Comparison of ENCODE assay signal across 20 cellular contexts in genomic region chr9:38000735-38001134, GRCh38.
DNase-seq lines count a peak whose midpoint lies in the region; ATAC-seq, FAIRE-seq and TF ChIP-seq lines count a peak whose summit lies in the region.
"Had no signal": no experiment of that assay in that cellular context is flagged by ENCODE, and none has a peak within 500 bp of the region (broad histone marks: within the 10 kb centered on the region; RNA-seq: fewer than 3 reads in every experiment).

No MANE protein-coding gene starts in this region.

- peak overlapping the region; percentile 95 for H3K27ac ChIP-seq in RWPE2 (ENCODE audit: poor library complexity, severe bottlenecking)
- no peak overlapping the region for H3K27ac ChIP-seq in neural progenitor cell
- H3K27ac ChIP-seq in kidney (ENCODE audit: low read depth in 2 of 2, low read length in 2 of 2): no peak overlapping the region
- H3K27ac ChIP-seq: colonic mucosa, Peyer's patch, tibial artery had no signal

- H3K36me3 ChIP-seq in RWPE2 (ENCODE audit: low read depth) (peaks cover 5% of the 10 kb centered on the region), neural progenitor cell (no peaks in the 10 kb centered on the region), kidney (ENCODE audit: control insufficient read depth in 1 of 2, insufficient read depth in 2 of 2, low read length in 2 of 2) (no peaks in the 10 kb centered on the region)
- H3K36me3 ChIP-seq: colonic mucosa, HAP-1, Peyer's patch had no signal

- TF ChIP-seq CTCF in HFFc6 (IDR thresholded peaks at IDR 0.05) (no peak; the same call in 1 of the 2 replicates), RWPE2 (IDR thresholded peaks at IDR 0.05; ENCODE audit: poor library complexity, severe bottlenecking) (no peak), neural progenitor cell (IDR thresholded peaks at IDR 0.05) (no peak), kidney (IDR thresholded peaks at IDR 0.05; ENCODE audit: borderline replicate concordance, extremely low read depth, insufficient read depth) (no peak)

- FAIRE-seq in kidney (lab: Jason Lieb, UNC): no peak

- H3K79me2 ChIP-seq in neural progenitor cell (ENCODE audit: low read depth): no peaks in the 10 kb centered on the region

- H3K4me2 ChIP-seq in neural progenitor cell: no peak overlapping the region

- H3K27me3 ChIP-seq in RWPE2 (ENCODE audit: insufficient read depth, poor library complexity, severe bottlenecking) (no peaks in the 10 kb centered on the region), neural progenitor cell (no peaks in the 10 kb centered on the region)
- H3K27me3 ChIP-seq: colonic mucosa, Peyer's patch, tibial artery had no signal

- H3K9ac ChIP-seq in neural progenitor cell (no peak overlapping the region), kidney (ENCODE audit: low read length in 2 of 2) (no peak overlapping the region)

- H3K27me3 Mint-ChIP-seq in HFFc6 (ENCODE audit: insufficient read depth) (peaks cover 6% of the 10 kb centered on the region), neural progenitor cell (ENCODE audit: insufficient read depth, low read depth) (peaks cover 10% of the 10 kb centered on the region)
- H3K27me3 Mint-ChIP-seq: CD4-positive, alpha-beta T cell; memory B cell; stimulated activated naive B cell treated with anti-CD40 and anti-IgM and Interleukin-4, amounts not matched to agents 10 μg/mL and 1 μg/mL and 100 μg/mL, for 72 hours had no signal

- H3K4me3 ChIP-seq in RWPE2 (ENCODE audit: severe bottlenecking) (no peak overlapping the region), neural progenitor cell (no peak overlapping the region), kidney (ENCODE audit: low read length in 2 of 2) (no peak overlapping the region)
- H3K4me3 ChIP-seq: colonic mucosa, HAP-1, Peyer's patch, tibial artery had no signal

- H4K20me1 ChIP-seq in neural progenitor cell (ENCODE audit: low read depth): no peaks in the 10 kb centered on the region

- intact Hi-C loops in kidney (cut with DNase I): no loop called here

- H3F3A ChIP-seq in neural progenitor cell (ENCODE audit: low read depth): peaks cover 12% of the 10 kb centered on the region

- ATAC-seq in GM18511 (IDR thresholded peaks at IDR 0.05; ENCODE audit: unreplicated experiment) (peak; percentile 48), RWPE2 (ENCODE audit: low read depth) (no peak), GM19463 (IDR thresholded peaks at IDR 0.05; ENCODE audit: unreplicated experiment) (no peak)
- ATAC-seq: stimulated activated naive B cell treated with anti-CD40 and anti-IgM and Interleukin-4, amounts not matched to agents 10 μg/mL and 1 μg/mL and 100 μg/mL, for 72 hours had no signal

- peaks cover 33% of the 10 kb centered on the region for H3K4me1 ChIP-seq in RWPE2 (ENCODE audit: insufficient read depth, poor library complexity, severe bottlenecking)
- peaks cover 20% of the 10 kb centered on the region for H3K4me1 ChIP-seq in neural progenitor cell
- peaks cover 10 to 18% of the 10 kb centered on the region in 2 donors for H3K4me1 ChIP-seq in kidney (ENCODE audit: control insufficient read depth in 1 of 2, insufficient read depth in 1 of 2, low read depth in 1 of 2, low read length in 2 of 2)
- H3K4me1 ChIP-seq: colonic mucosa, HAP-1, Peyer's patch had no signal

- H2AFZ ChIP-seq in neural progenitor cell (replicated peaks): no peak overlapping the region

- peak overlapping the region; percentile 28 for H3K27ac Mint-ChIP-seq in HFFc6
- peak overlapping the region; percentile 30 for H3K27ac Mint-ChIP-seq in neural progenitor cell
- H3K27ac Mint-ChIP-seq: CD4-positive, alpha-beta T cell; memory B cell; T-helper 1 cell treated with Interleukin-12 subunit alpha and Interleukin-12 subunit beta and Interleukin-4 antibody, amounts not matched to agents 30 μg/mL and 1 μg/mL, for 36 hours had no signal

- H3K9me3 Mint-ChIP-seq in HFFc6: no peaks in the 10 kb centered on the region
- H3K9me3 Mint-ChIP-seq in neural progenitor cell: no peaks in the 10 kb centered on the region
- H3K9me3 Mint-ChIP-seq: CD4-positive, alpha-beta T cell; memory B cell; stimulated activated naive B cell treated with anti-CD40 and anti-IgM and Interleukin-4, amounts not matched to agents 10 μg/mL and 1 μg/mL and 100 μg/mL, for 72 hours; T-helper 1 cell treated with Interleukin-12 subunit alpha and Interleukin-12 subunit beta and Interleukin-4 antibody, amounts not matched to agents 30 μg/mL and 1 μg/mL, for 36 hours had no signal

- H3K4me1 Mint-ChIP-seq in HFFc6 (ENCODE audit: low read depth): peaks cover 69% of the 10 kb centered on the region
- peaks cover 35% of the 10 kb centered on the region for H3K4me1 Mint-ChIP-seq in neural progenitor cell

- H3K4me3 Mint-ChIP-seq in HFFc6 (no peak overlapping the region), neural progenitor cell (no peak overlapping the region)
- H3K4me3 Mint-ChIP-seq: CD4-positive, alpha-beta T cell; memory B cell; stimulated activated naive B cell treated with anti-CD40 and anti-IgM and Interleukin-4, amounts not matched to agents 10 μg/mL and 1 μg/mL and 100 μg/mL, for 72 hours; T-helper 1 cell treated with Interleukin-12 subunit alpha and Interleukin-12 subunit beta and Interleukin-4 antibody, amounts not matched to agents 30 μg/mL and 1 μg/mL, for 36 hours had no signal

- H3K36me3 Mint-ChIP-seq in HFFc6 (ENCODE audit: low read depth) (peaks cover 5% of the 10 kb centered on the region), neural progenitor cell (peaks cover 2% of the 10 kb centered on the region)
- H3K36me3 Mint-ChIP-seq: memory B cell had no signal

- H3K9me3 ChIP-seq in RWPE2 (ENCODE audit: severe bottlenecking): no peaks in the 10 kb centered on the region
- no peaks in the 10 kb centered on the region for H3K9me3 ChIP-seq in neural progenitor cell (ENCODE audit: low read depth)
- no peaks in the 10 kb centered on the region for H3K9me3 ChIP-seq in kidney (ENCODE audit: control insufficient read depth in 1 of 2, low read length in 2 of 2)
- H3K9me3 ChIP-seq: colonic mucosa, HAP-1, Peyer's patch, tibial artery had no signal

- DNase-seq in HFFc6 (no peak), RWPE2 (ENCODE audit: low spot score) (no peak), neural progenitor cell (ENCODE audit: low spot score) (no peak), kidney (no peak), glomerular visceral epithelial cell (ENCODE audit: extremely low spot score) (no peak)
- DNase-seq: activated gamma-delta T cell; CD4-positive, alpha-beta T cell; colonic mucosa; DMS153; NCI-H446; retina; stimulated activated CD4-positive, alpha-beta T cell treated with anti-CD3 and anti-CD28 coated beads, Interleukin-2, amount 100 ng/mL, for 48 hours; stimulated activated naive B cell treated with anti-CD40 and anti-IgM and Interleukin-4, amounts not matched to agents 10 μg/mL and 1 μg/mL and 100 μg/mL, for 72 hours; tibial artery had no signal
